Comparison of ENCODE assay signal across 1 cellular context in the genomic region with DNA sequence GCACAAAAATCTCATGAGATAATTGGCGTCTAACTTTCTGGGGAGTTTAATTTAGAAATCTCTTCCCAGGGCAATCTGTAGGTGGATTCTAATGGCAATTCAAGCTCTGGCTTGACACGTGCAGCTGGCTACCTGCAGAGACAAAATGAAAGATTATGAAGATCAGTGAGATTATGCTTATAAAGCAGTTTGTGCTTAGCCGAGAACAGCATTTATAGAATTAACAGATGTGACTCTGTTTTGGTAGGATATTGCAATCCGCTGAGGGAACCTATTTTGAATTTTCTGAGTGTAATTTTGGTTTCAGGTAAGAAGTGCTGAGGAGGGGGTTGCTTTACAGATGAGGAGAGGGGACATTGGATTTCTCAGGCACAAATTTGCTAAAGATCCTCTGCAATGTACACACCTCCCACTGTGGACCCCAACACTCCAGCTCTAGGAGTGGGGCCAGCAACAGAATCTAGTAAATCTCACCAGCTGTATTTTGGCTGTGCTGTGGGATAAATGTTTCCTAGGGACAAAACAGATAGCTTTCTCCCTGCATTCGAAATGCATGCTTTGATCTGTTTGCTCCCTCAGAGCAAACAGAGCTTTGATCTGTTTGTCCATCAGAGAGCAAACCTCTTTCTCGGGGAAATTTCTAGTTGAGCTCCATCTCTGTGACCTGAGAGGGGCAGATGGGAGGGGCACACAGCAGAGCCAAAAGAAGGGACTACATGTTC.
TF ChIP-seq lines count a peak whose summit lies in the region.

No MANE protein-coding gene starts in this region.

TF ChIP-seq in GM23338, 12 proteins besides CTCF, POLR2A, EP300 and RAD21 (continued from another document):
- TF ChIP-seq JUNB (IDR thresholded peaks at IDR 0.05; ENCODE audit: unreplicated experiment) = no peak
- no peak for TF ChIP-seq ZNF331 (CRISPR knock-in tag; IDR thresholded peaks at IDR 0.05; ENCODE audit: low read depth)
- no peak for TF ChIP-seq EZH2 (IDR thresholded peaks at IDR 0.05; ENCODE audit: low read depth, unreplicated experiment)
- TF ChIP-seq STAT1 (IDR thresholded peaks at IDR 0.05; ENCODE audit: unreplicated experiment) = no peak
